In the genomic region with DNA sequence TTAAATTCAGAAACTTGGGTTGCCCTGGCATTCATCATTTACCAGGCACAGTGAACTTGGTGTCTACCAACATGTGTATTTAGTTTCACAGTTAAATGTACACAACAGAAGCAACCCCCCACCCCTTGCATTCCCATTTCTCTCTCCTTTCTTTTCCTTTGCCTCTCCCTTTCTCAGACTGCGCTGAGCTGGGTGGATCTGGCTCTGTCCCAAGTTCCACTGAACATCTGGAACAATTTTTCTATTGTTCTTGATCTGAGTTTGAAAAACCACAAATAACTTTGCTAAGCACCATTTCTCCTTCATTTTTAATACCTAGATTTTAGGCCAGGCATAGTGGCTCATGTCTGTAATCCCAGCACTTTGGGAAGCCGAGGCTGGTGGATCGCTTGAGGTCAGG, we compare ENCODE assay signal across 1 cellular context.
TF ChIP-seq lines count a peak whose summit lies in the region.

No MANE protein-coding gene starts in this region.

TF ChIP-seq in GM23338, 12 proteins besides CTCF, POLR2A, EP300 and RAD21 (continued from another document):
- TF ChIP-seq ZNF462 (CRISPR knock-in tag; IDR thresholded peaks at IDR 0.05) (no peak), JUNB (IDR thresholded peaks at IDR 0.05; ENCODE audit: unreplicated experiment) (no peak), REST (IDR thresholded peaks at IDR 0.05; ENCODE audit: unreplicated experiment) (no peak)
TF ChIP-seq in GM23338: peak in this region for 0.
